ENCODE assay signal across 1 cellular context in the genomic region with DNA sequence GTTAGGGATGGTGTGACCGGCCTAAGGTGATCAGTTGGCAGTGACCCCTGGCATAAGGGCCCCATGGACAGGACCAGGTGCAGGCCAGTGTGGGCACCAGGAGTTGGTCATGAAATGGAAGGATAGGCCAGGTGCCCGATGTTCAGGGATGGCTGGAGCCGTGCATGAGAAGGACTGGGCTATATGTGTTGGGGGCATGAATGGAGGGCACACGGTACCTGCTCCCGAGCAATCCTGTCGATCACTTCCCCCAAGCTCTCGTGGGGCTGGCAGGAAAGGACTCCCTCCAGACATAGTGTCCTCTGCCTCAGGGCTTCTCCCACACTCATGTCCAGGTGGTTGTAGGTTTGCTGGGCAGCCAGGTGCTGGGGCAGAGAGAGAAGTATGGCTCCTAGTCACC.
TF ChIP-seq lines count a peak whose summit lies in the region.

No MANE protein-coding gene starts in this region.

TF ChIP-seq in IMR-90, 13 proteins besides CTCF, POLR2A, EP300 and RAD21:
- TF ChIP-seq, protein P1, sequence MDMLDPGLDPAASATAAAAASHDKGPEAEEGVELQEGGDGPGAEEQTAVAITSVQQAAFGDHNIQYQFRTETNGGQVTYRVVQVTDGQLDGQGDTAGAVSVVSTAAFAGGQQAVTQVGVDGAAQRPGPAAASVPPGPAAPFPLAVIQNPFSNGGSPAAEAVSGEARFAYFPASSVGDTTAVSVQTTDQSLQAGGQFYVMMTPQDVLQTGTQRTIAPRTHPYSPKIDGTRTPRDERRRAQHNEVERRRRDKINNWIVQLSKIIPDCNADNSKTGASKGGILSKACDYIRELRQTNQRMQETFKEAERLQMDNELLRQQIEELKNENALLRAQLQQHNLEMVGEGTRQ (IDR thresholded peaks at IDR 0.05; ENCODE audit: low read depth, low read length) = no peak
- no peak for TF ChIP-seq MXI1 (IDR thresholded peaks at IDR 0.05; ENCODE audit: borderline replicate concordance, low read depth, low read length)
- TF ChIP-seq, protein P2, sequence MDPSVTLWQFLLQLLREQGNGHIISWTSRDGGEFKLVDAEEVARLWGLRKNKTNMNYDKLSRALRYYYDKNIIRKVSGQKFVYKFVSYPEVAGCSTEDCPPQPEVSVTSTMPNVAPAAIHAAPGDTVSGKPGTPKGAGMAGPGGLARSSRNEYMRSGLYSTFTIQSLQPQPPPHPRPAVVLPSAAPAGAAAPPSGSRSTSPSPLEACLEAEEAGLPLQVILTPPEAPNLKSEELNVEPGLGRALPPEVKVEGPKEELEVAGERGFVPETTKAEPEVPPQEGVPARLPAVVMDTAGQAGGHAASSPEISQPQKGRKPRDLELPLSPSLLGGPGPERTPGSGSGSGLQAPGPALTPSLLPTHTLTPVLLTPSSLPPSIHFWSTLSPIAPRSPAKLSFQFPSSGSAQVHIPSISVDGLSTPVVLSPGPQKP (IDR thresholded peaks at IDR 0.05; ENCODE audit: borderline replicate concordance, low read depth, low read length) = no peak
- TF ChIP-seq MAFK (IDR thresholded peaks at IDR 0.05; ENCODE audit: low read depth, low read length) = no peak
- TF ChIP-seq RCOR1 (IDR thresholded peaks at IDR 0.05; ENCODE audit: insufficient replicate concordance, low read length) = no peak
- no peak for TF ChIP-seq CHD1 (IDR thresholded peaks at IDR 0.05; ENCODE audit: low read depth, low read length)
- no peak for TF ChIP-seq BHLHE40 (IDR thresholded peaks at IDR 0.05; ENCODE audit: low read depth, low read length)
- TF ChIP-seq MAZ (IDR thresholded peaks at IDR 0.05; ENCODE audit: borderline replicate concordance, low read depth, low read length) = no peak
